Comparison of ENCODE assay signal across 25 cellular contexts in genomic region chr10:78286675-78287074, GRCh38.
DNase-seq lines count a peak whose midpoint lies in the region; ATAC-seq and TF ChIP-seq lines count a peak whose summit lies in the region.
"Had no signal": no experiment of that assay in that cellular context is flagged by ENCODE, and none has a peak within 500 bp of the region (broad histone marks: within the 10 kb centered on the region; RNA-seq: fewer than 3 reads in every experiment).

No MANE protein-coding gene starts in this region.

- no peak overlapping the region for H3K27ac Mint-ChIP-seq in natural killer cell treated with Interleukin-12 subunit alpha and Interleukin-12 subunit beta and Interleukin-15 and Interleukin-18, amount 100 ng/mL, for 72 hours
- H3K27ac Mint-ChIP-seq in natural killer cell (no peak overlapping the region), nephron (peak overlapping the region; percentile 9 to 96 (median 71)), CD14-positive monocyte (no peak overlapping the region)
- H3K27ac Mint-ChIP-seq: B cell; CD4-positive, alpha-beta memory T cell; CD4-positive, CD25-positive, alpha-beta regulatory T cell had no signal

- H3K9me3 Mint-ChIP-seq in natural killer cell treated with Interleukin-12 subunit alpha and Interleukin-12 subunit beta and Interleukin-15 and Interleukin-18, amount 100 ng/mL, for 72 hours: no peaks in the 10 kb centered on the region
- H3K9me3 Mint-ChIP-seq in natural killer cell (no peaks in the 10 kb centered on the region), nephron (no peaks in the 10 kb centered on the region), CD14-positive monocyte (peaks cover 0 to 3% (median 0%) of the 10 kb centered on the region in 7 donors)
- H3K9me3 Mint-ChIP-seq: CD4-positive, alpha-beta memory T cell; CD8-positive, alpha-beta memory T cell had no signal

- H3K4me1 Mint-ChIP-seq in natural killer cell treated with Interleukin-12 subunit alpha and Interleukin-12 subunit beta and Interleukin-15 and Interleukin-18, amount 100 ng/mL, for 72 hours (ENCODE audit: low read depth in 2 of 2): no peaks in the 10 kb centered on the region
- no peaks in the 10 kb centered on the region for H3K4me1 Mint-ChIP-seq in natural killer cell
- peaks cover 42% of the 10 kb centered on the region for H3K4me1 Mint-ChIP-seq in nephron
- no peaks in the 10 kb centered on the region for H3K4me1 Mint-ChIP-seq in CD14-positive monocyte
- H3K4me1 Mint-ChIP-seq: B cell; CD4-positive, alpha-beta memory T cell; CD4-positive, CD25-positive, alpha-beta regulatory T cell; CD8-positive, alpha-beta memory T cell had no signal

- peaks cover 0 to 8% of the 10 kb centered on the region in 2 donors for H3K27me3 Mint-ChIP-seq in natural killer cell treated with Interleukin-12 subunit alpha and Interleukin-12 subunit beta and Interleukin-15 and Interleukin-18, amount 100 ng/mL, for 72 hours
- peaks cover 0 to 5% of the 10 kb centered on the region in 2 donors for H3K27me3 Mint-ChIP-seq in natural killer cell (ENCODE audit: low read depth in 2 of 2)
- peaks cover 17% of the 10 kb centered on the region for H3K27me3 Mint-ChIP-seq in nephron (ENCODE audit: low read depth)
- peaks cover 1 to 9% (median 4%) of the 10 kb centered on the region in 3 donors for H3K27me3 Mint-ChIP-seq in CD14-positive monocyte (ENCODE audit: low read depth in 3 of 3)

- no peaks in the 10 kb centered on the region for H3K27me3 ChIP-seq in cardiac muscle cell
- no peaks in the 10 kb centered on the region for H3K27me3 ChIP-seq in right atrium auricular region
- H3K27me3 ChIP-seq: BLaER1 treated with 17β-estradiol and CSF1 and Interleukin-3, amounts not matched to agents 10 nM and 100 nM had no signal

- H3K4me1 ChIP-seq in cardiac muscle cell (ENCODE audit: low read depth) (peaks cover 19% of the 10 kb centered on the region), right atrium auricular region (no peaks in the 10 kb centered on the region)
- H3K4me1 ChIP-seq: A549 had no signal

- H3K9me3 ChIP-seq in cardiac muscle cell (ENCODE audit: low read depth) (no peaks in the 10 kb centered on the region), right atrium auricular region (no peaks in the 10 kb centered on the region)
- H3K9me3 ChIP-seq: A549; BLaER1 treated with 17β-estradiol and CSF1 and Interleukin-3, amounts not matched to agents 10 nM and 100 nM had no signal

- no peak overlapping the region for H3K4me3 ChIP-seq in cardiac muscle cell
- H3K4me3 ChIP-seq in right atrium auricular region: no peak overlapping the region
- H3K4me3 ChIP-seq: A549; BLaER1 treated with 17β-estradiol and CSF1 and Interleukin-3, amounts not matched to agents 10 nM and 100 nM; GM12878 had no signal

- TF ChIP-seq CTCF in cardiac muscle cell (IDR thresholded peaks at IDR 0.05; ENCODE audit: low read depth, low read length) (no peak), right atrium auricular region (IDR thresholded peaks at IDR 0.05) (no peak), natural killer cell (IDR thresholded peaks at IDR 0.05) (no peak), nephron (IDR thresholded peaks at IDR 0.05; ENCODE audit: unreplicated experiment in 3 of 3) (no peak), CD14-positive monocyte (IDR thresholded peaks at IDR 0.05) (no peak)

- DNase-seq in cardiac muscle cell (ENCODE audit: low read depth in 1 of 2, low spot score in 1 of 2) (no peak), right atrium auricular region (ENCODE audit: low spot score) (no peak), natural killer cell (no peak), dermis blood vessel endothelial cell (peak; percentile 18), CD14-positive monocyte (ENCODE audit: low spot score) (no peak)
- peak; percentile 44 for DNase-seq in natural killer cell treated with Interleukin-12 subunit alpha and Interleukin-12 subunit beta and Interleukin-15 and Interleukin-18, amount 100 ng/mL, for 72 hours (ENCODE audit: low spot score)
- DNase-seq: AML-193; CD4-positive, alpha-beta memory T cell; CD4-positive, CD25-positive, alpha-beta regulatory T cell; CD8-positive, alpha-beta memory T cell; COR-L47; DMS 273 treated with DMSO at 0.1 percent for 48 hours; DMS153; DMS79; DND-41; EL; GDM1 had no signal

- no peak overlapping the region for H3K4me3 Mint-ChIP-seq in natural killer cell treated with Interleukin-12 subunit alpha and Interleukin-12 subunit beta and Interleukin-15 and Interleukin-18, amount 100 ng/mL, for 72 hours
- H3K4me3 Mint-ChIP-seq in natural killer cell (no peak overlapping the region), nephron (no peak overlapping the region), CD14-positive monocyte (no peak overlapping the region)
- H3K4me3 Mint-ChIP-seq: B cell; CD4-positive, alpha-beta memory T cell; CD4-positive, CD25-positive, alpha-beta regulatory T cell; CD8-positive, alpha-beta memory T cell had no signal

- H3K27ac ChIP-seq in cardiac muscle cell (peak overlapping the region; percentile 22), right atrium auricular region (no peak overlapping the region)
- H3K27ac ChIP-seq: 22Rv1; A549; BLaER1 treated with 17β-estradiol and CSF1 and Interleukin-3, amounts not matched to agents 10 nM and 100 nM; C4-2B had no signal

- no peaks in the 10 kb centered on the region for H3K36me3 Mint-ChIP-seq in natural killer cell treated with Interleukin-12 subunit alpha and Interleukin-12 subunit beta and Interleukin-15 and Interleukin-18, amount 100 ng/mL, for 72 hours
- H3K36me3 Mint-ChIP-seq in natural killer cell (no peaks in the 10 kb centered on the region), nephron (ENCODE audit: low read depth) (no peaks in the 10 kb centered on the region), CD14-positive monocyte (no peaks in the 10 kb centered on the region)
- H3K36me3 Mint-ChIP-seq: CD4-positive, alpha-beta memory T cell; CD4-positive, CD25-positive, alpha-beta regulatory T cell; CD8-positive, alpha-beta memory T cell had no signal

- no peaks in the 10 kb centered on the region for H3K36me3 ChIP-seq in cardiac muscle cell
- H3K36me3 ChIP-seq in right atrium auricular region: no peaks in the 10 kb centered on the region
- H3K36me3 ChIP-seq: BLaER1 treated with 17β-estradiol and CSF1 and Interleukin-3, amounts not matched to agents 10 nM and 100 nM had no signal

- no peak for ATAC-seq in natural killer cell treated with Interleukin-12 subunit alpha and Interleukin-12 subunit beta and Interleukin-15 and Interleukin-18, amount 100 ng/mL, for 72 hours
- ATAC-seq in natural killer cell: no peak
- no peak for ATAC-seq in HG03571 (IDR thresholded peaks at IDR 0.05; ENCODE audit: unreplicated experiment)
- ATAC-seq: GM12878 had no signal

- intact Hi-C loops in natural killer cell (cut with micrococcal nuclease) (no loop called here), CD14-positive monocyte (cut with micrococcal nuclease) (no loop called here)

Comparison
In these comparisons a context has a peak if more than half of its experiments do, and no peak if none do; other contexts are left out.
1. DNase-seq: peak in natural killer cell treated with Interleukin-12 subunit alpha and Interleukin-12 subunit beta and Interleukin-15 and Interleukin-18, amount 100 ng/mL, for 72 hours (single experiment) and dermis blood vessel endothelial cell (single experiment); none in cardiac muscle cell (0 of 2), right atrium auricular region (single experiment), natural killer cell (single experiment) and CD14-positive monocyte (single experiment).
2. H3K27ac Mint-ChIP-seq: peak in nephron (3 of 3); none in natural killer cell treated with Interleukin-12 subunit alpha and Interleukin-12 subunit beta and Interleukin-15 and Interleukin-18, amount 100 ng/mL, for 72 hours (0 of 2), natural killer cell (0 of 2) and CD14-positive monocyte (0 of 7).